Comparison of ENCODE assay signal across 2 cellular contexts in genomic region chr19:29724741-29725140, GRCh38.
TF ChIP-seq lines count a peak whose summit lies in the region.

No MANE protein-coding gene starts in this region.

TF ChIP-seq in GM23338, 12 proteins besides CTCF, POLR2A, EP300 and RAD21:
- TF ChIP-seq EZH2 (IDR thresholded peaks at IDR 0.05; ENCODE audit: low read depth, unreplicated experiment) (no peak), JUNB (IDR thresholded peaks at IDR 0.05; ENCODE audit: unreplicated experiment) (no peak), ZNF331 (CRISPR knock-in tag; IDR thresholded peaks at IDR 0.05; ENCODE audit: low read depth) (no peak), ETS1 (IDR thresholded peaks at IDR 0.05) (no peak), ZNF462 (CRISPR knock-in tag; IDR thresholded peaks at IDR 0.05) (no peak), STAT1 (IDR thresholded peaks at IDR 0.05; ENCODE audit: unreplicated experiment) (no peak), EZH2phosphoT487 (IDR thresholded peaks at IDR 0.05; ENCODE audit: unreplicated experiment) (no peak), REST (IDR thresholded peaks at IDR 0.05; ENCODE audit: unreplicated experiment) (no peak), POLR2AphosphoS5 (IDR thresholded peaks at IDR 0.05; ENCODE audit: low read depth) (no peak), CREB1 (CRISPR knock-in tag; IDR thresholded peaks at IDR 0.05; ENCODE audit: low read depth) (no peak), NANOG (IDR thresholded peaks at IDR 0.05; ENCODE audit: borderline replicate concordance) (no peak), ZNF114 (CRISPR knock-in tag; IDR thresholded peaks at IDR 0.05) (no peak)

TF ChIP-seq in HepG2, 621 proteins besides CTCF, POLR2A, EP300 and RAD21:
- no peak for TF ChIP-seq SAP130 (CRISPR knock-in tag; IDR thresholded peaks at IDR 0.05; ENCODE audit: low read depth)
- TF ChIP-seq SOX6 (IDR thresholded peaks at IDR 0.05) = no peak
- no peak for TF ChIP-seq SOX6 (CRISPR knock-in tag; IDR thresholded peaks at IDR 0.05)
- TF ChIP-seq RARG (CRISPR knock-in tag; IDR thresholded peaks at IDR 0.05; ENCODE audit: low read depth) = no peak
- TF ChIP-seq ZBTB38 (CRISPR knock-in tag; IDR thresholded peaks at IDR 0.05) = no peak
- TF ChIP-seq SIN3B (IDR thresholded peaks at IDR 0.05; ENCODE audit: low read length) = no peak
- TF ChIP-seq ZSCAN25 (CRISPR knock-in tag; IDR thresholded peaks at IDR 0.05) = no peak
- TF ChIP-seq HOXA9 (CRISPR knock-in tag; IDR thresholded peaks at IDR 0.05; ENCODE audit: borderline replicate concordance) = no peak
- TF ChIP-seq BHLHE40 (IDR thresholded peaks at IDR 0.05; ENCODE audit: low read length) = no peak
- TF ChIP-seq GATA4 (IDR thresholded peaks at IDR 0.05; ENCODE audit: borderline replicate concordance, low read depth) = no peak
- no peak for TF ChIP-seq SMYD3 (CRISPR knock-in tag; IDR thresholded peaks at IDR 0.05)
- no peak for TF ChIP-seq FOXM1 (CRISPR knock-in tag; IDR thresholded peaks at IDR 0.05)
- TF ChIP-seq ZNF180 (CRISPR knock-in tag; IDR thresholded peaks at IDR 0.05; ENCODE audit: borderline replicate concordance, low read depth) = no peak
- no peak for TF ChIP-seq SOX13 (IDR thresholded peaks at IDR 0.05)
- TF ChIP-seq SOX13 (CRISPR knock-in tag; conservative IDR thresholded peaks at IDR 0.05 in 1 of 2, IDR thresholded peaks at IDR 0.05 in 1 of 2) = no peak
- TF ChIP-seq ZNF234 (CRISPR knock-in tag; conservative IDR thresholded peaks at IDR 0.05) = no peak
- TF ChIP-seq ZNF354B (CRISPR knock-in tag; IDR thresholded peaks at IDR 0.05) = no peak
- no peak for TF ChIP-seq ZNF710 (CRISPR knock-in tag; IDR thresholded peaks at IDR 0.05; ENCODE audit: borderline replicate concordance)
- no peak for TF ChIP-seq RORA (CRISPR knock-in tag; IDR thresholded peaks at IDR 0.05)
- no peak for TF ChIP-seq ZNF546 (CRISPR knock-in tag; conservative IDR thresholded peaks at IDR 0.05)
- TF ChIP-seq ATF6 (CRISPR knock-in tag; conservative IDR thresholded peaks at IDR 0.05) = no peak
